12 cellular contexts compared by ENCODE assay signal in the genomic region with DNA sequence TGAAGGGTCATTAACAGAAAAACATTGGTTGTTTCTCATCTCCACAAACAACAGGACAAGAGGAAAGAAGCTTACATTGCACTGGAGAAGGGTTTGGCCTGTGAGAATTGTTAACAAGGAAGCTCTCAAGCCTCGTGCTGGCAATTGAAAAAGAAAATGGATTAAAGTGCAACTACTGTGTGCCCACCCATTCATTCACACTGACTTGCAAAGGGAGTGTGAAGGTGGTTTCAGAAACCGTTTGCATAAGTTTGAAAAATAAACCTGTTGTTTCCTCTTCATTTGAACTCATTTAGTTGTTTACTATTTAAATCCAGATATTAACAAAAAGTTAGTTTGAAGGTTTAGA.
DNase-seq lines count a peak whose midpoint lies in the region; ATAC-seq and TF ChIP-seq lines count a peak whose summit lies in the region.
"Had no signal": no experiment of that assay in that cellular context is flagged by ENCODE, and none has a peak within 500 bp of the region (broad histone marks: within the 10 kb centered on the region; RNA-seq: fewer than 3 reads in every experiment).

No MANE protein-coding gene starts in this region.

- H3K27ac Mint-ChIP-seq in central memory CD8-positive, alpha-beta T cell (ENCODE audit: low read depth), result no peak overlapping the region
- H3K27ac Mint-ChIP-seq in natural killer cell treated with Interleukin-12 subunit alpha and Interleukin-12 subunit beta and Interleukin-15 and Interleukin-18, amount 100 ng/mL, for 72 hours, result peak overlapping the region; percentile 5 to 64

- H3K9me3 Mint-ChIP-seq in central memory CD8-positive, alpha-beta T cell, result no peaks in the 10 kb centered on the region
- H3K9me3 Mint-ChIP-seq in natural killer cell treated with Interleukin-12 subunit alpha and Interleukin-12 subunit beta and Interleukin-15 and Interleukin-18, amount 100 ng/mL, for 72 hours, result no peaks in the 10 kb centered on the region
- H3K9me3 Mint-ChIP-seq: activated T-cell treated with anti-CD3 and anti-CD28 coated beads, Interleukin-2, amount 50 U/mL, for 72 hours had no signal

- no peaks in the 10 kb centered on the region for H4K20me1 ChIP-seq in BLaER1 treated with 17β-estradiol and CSF1 and Interleukin-3, amounts not matched to agents 10 nM and 100 nM

- no peaks in the 10 kb centered on the region for H3K27me3 Mint-ChIP-seq in central memory CD8-positive, alpha-beta T cell
- H3K27me3 Mint-ChIP-seq in natural killer cell treated with Interleukin-12 subunit alpha and Interleukin-12 subunit beta and Interleukin-15 and Interleukin-18, amount 100 ng/mL, for 72 hours, result no peaks in the 10 kb centered on the region

- peak overlapping the region in 6 of 11 experiments; percentile 19 to 62 (median 46); a peak in 11 of 22 replicates for H3K9ac ChIP-seq in BLaER1 treated with 17β-estradiol and CSF1 and Interleukin-3, amounts not matched to agents 10 nM and 100 nM

- no peak for ATAC-seq in central memory CD8-positive, alpha-beta T cell (replicated peaks; ENCODE audit: extremely low read depth, poor library complexity, severe bottlenecking)
- no peak for ATAC-seq in natural killer cell treated with Interleukin-12 subunit alpha and Interleukin-12 subunit beta and Interleukin-15 and Interleukin-18, amount 100 ng/mL, for 72 hours
- no peak for ATAC-seq in HG03175 (IDR thresholded peaks at IDR 0.05; ENCODE audit: unreplicated experiment)
- no peak for ATAC-seq in HG02885 (IDR thresholded peaks at IDR 0.05; ENCODE audit: poor library complexity, unreplicated experiment)
- ATAC-seq: activated T-cell treated with anti-CD3 and anti-CD28 coated beads, Interleukin-2, amount 50 U/mL, for 72 hours had no signal

- no peak for DNase-seq in HL-60 (ENCODE audit: low read depth in 1 of 2, low spot score in 1 of 2)
- no peak for DNase-seq in central memory CD8-positive, alpha-beta T cell (ENCODE audit: low spot score in 2 of 2)
- no peak for DNase-seq in natural killer cell treated with Interleukin-12 subunit alpha and Interleukin-12 subunit beta and Interleukin-15 and Interleukin-18, amount 100 ng/mL, for 72 hours (ENCODE audit: low spot score)
- no peak for DNase-seq in dermis blood vessel endothelial cell
- DNase-seq in LoVo (ENCODE audit: low spot score), result no peak
- DNase-seq: GF-D8, NCI-H1105, NCI-H446 had no signal

- peaks cover 0 to 18% (median 13%) of the 10 kb centered on the region in 11 experiments; a peak in 14 of 22 replicates for H3K9me3 ChIP-seq in BLaER1 treated with 17β-estradiol and CSF1 and Interleukin-3, amounts not matched to agents 10 nM and 100 nM (replicated peaks in 1 of 11)

- no peaks in the 10 kb centered on the region for H3K36me3 Mint-ChIP-seq in central memory CD8-positive, alpha-beta T cell (ENCODE audit: insufficient read depth)
- H3K36me3 Mint-ChIP-seq in natural killer cell treated with Interleukin-12 subunit alpha and Interleukin-12 subunit beta and Interleukin-15 and Interleukin-18, amount 100 ng/mL, for 72 hours, result no peaks in the 10 kb centered on the region

- H3K4me2 ChIP-seq in BLaER1 treated with 17β-estradiol and CSF1 and Interleukin-3, amounts not matched to agents 10 nM and 100 nM, result peak overlapping the region; percentile 62 to 85 (median 77)

- TF ChIP-seq CTCF in HL-60 (IDR thresholded peaks at IDR 0.05; ENCODE audit: insufficient read depth, low read length), result no peak

- peaks cover 32 to 40% (median 35%) of the 10 kb centered on the region in 10 experiments for H3K4me1 ChIP-seq in BLaER1 treated with 17β-estradiol and CSF1 and Interleukin-3, amounts not matched to agents 10 nM and 100 nM

- H3K4me3 Mint-ChIP-seq in central memory CD8-positive, alpha-beta T cell, result peak overlapping the region; percentile 31
- H3K4me3 Mint-ChIP-seq in natural killer cell treated with Interleukin-12 subunit alpha and Interleukin-12 subunit beta and Interleukin-15 and Interleukin-18, amount 100 ng/mL, for 72 hours, result peak overlapping the region; percentile 40

- peak overlapping the region in 1 of 10 experiments; percentile 32; a peak in 1 of 20 replicates for H3K4me3 ChIP-seq in BLaER1 treated with 17β-estradiol and CSF1 and Interleukin-3, amounts not matched to agents 10 nM and 100 nM
- no peak overlapping the region for H3K4me3 ChIP-seq in HL-60 (replicated peaks; ENCODE audit: insufficient read depth, low read length)

- H3K27ac ChIP-seq in BLaER1 treated with 17β-estradiol and CSF1 and Interleukin-3, amounts not matched to agents 10 nM and 100 nM, result peak overlapping the region; percentile 39 to 82 (median 70); a peak in 20 of 22 replicates
- H3K27ac ChIP-seq in HL-60 (replicated peaks), result peak overlapping the region; percentile 3; the same call in 1 of the 2 replicates

- peaks cover 20% of the 10 kb centered on the region for H3K4me1 Mint-ChIP-seq in central memory CD8-positive, alpha-beta T cell
- peaks cover 19% of the 10 kb centered on the region in 2 donors for H3K4me1 Mint-ChIP-seq in natural killer cell treated with Interleukin-12 subunit alpha and Interleukin-12 subunit beta and Interleukin-15 and Interleukin-18, amount 100 ng/mL, for 72 hours (ENCODE audit: low read depth in 2 of 2)

- H3K27me3 ChIP-seq in BLaER1 treated with 17β-estradiol and CSF1 and Interleukin-3, amounts not matched to agents 10 nM and 100 nM, result no peaks in the 10 kb centered on the region
- no peaks in the 10 kb centered on the region for H3K27me3 ChIP-seq in HL-60 (ENCODE audit: insufficient read depth, poor library complexity, severe bottlenecking)

- H3K36me3 ChIP-seq in BLaER1 treated with 17β-estradiol and CSF1 and Interleukin-3, amounts not matched to agents 10 nM and 100 nM, result no peaks in the 10 kb centered on the region
